In the genomic region with DNA sequence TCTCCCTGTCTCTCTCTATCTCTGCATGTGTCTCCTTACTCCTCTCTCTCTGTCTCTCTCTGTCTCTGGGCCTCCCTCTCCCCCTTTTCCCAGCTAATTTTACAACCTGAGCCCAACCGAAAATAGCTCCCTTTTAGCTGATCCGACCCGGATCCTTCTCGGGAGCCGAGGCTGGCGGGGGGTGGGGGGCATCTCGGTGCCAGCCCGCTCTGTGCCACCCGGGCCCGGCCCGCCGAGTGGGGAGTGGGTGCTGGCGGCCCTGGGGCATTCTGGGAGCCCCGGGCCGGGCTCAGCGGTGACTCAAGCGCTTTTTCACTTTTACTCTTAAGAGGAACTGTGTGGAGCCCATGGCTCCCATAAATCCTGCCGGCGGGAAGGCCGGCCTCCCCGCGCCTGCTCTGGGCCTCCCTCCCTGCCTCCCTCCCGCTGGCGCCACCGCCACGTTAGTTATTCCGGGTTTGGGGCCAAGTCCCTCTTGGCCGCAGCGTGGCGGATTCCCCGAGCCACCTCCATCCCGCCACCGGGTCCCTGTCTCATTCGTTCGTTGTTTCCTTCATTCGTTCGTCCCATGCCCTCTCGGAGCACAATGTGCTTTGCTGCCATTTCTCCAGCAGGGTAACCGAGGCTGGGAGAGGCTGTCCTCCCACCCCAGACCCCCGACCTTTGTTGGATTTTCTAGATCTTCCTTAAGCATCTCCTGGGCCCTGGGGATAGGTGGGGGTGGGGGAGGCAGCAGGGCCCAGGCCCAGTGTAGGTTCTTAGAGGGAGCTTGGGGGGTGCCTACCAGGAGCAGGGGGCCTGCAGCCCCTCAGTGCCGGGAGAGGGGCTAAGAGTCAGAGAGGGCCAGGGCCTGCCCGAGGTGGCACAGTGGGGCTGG, we compare ENCODE assay signal across 8 cellular contexts. TPM values are rescaled to one million over a fixed set of nuclear protein-coding genes. Genes with fewer than 3 reads are reported as not detected.
DNase-seq lines count a peak whose midpoint lies in the region; ATAC-seq and TF ChIP-seq lines count a peak whose summit lies in the region.

No MANE protein-coding gene starts in this region.

- H3K4me3 ChIP-seq in Loucy (ENCODE audit: low read length, poor library complexity, severe bottlenecking), result peak overlapping the region; percentile 82
- H3K4me3 ChIP-seq in choroid plexus epithelial cell (ENCODE audit: low read depth, low read length), result peak overlapping the region; percentile 74
- H3K4me3 ChIP-seq in lower lobe of right lung, result peak overlapping the region; percentile 76
- H3K4me3 ChIP-seq in tibial artery, result peak overlapping the region; percentile 98

- DNase-seq in CD1c-positive myeloid dendritic cell (ENCODE audit: extremely low spot score) (peak; percentile 84), choroid plexus epithelial cell (ENCODE audit: low read depth) (peak; percentile 42), lower lobe of right lung (peak; percentile 74), tibial artery (peak; percentile 73 to 92), NCI-H128 (lab: John Stamatoyannopoulos, UW; ENCODE audit: unreplicated experiment) (no peak)
- DNase-seq in NK-92 treated with Interleukin-12 subunit alpha and Interleukin-12 subunit beta, amount 100 ng/mL, for 24 hours (lab: John Stamatoyannopoulos, UW), result no peak

- TF ChIP-seq CTCF in Loucy (conservative IDR thresholded peaks at IDR 0.05; ENCODE audit: low read length) (no peak), choroid plexus epithelial cell (conservative IDR thresholded peaks at IDR 0.05; ENCODE audit: low read depth, low read length) (peak; percentile 20), lower lobe of right lung (IDR thresholded peaks at IDR 0.05) (no peak), tibial artery (IDR thresholded peaks at IDR 0.05) (peak in 1 of 2 experiments; percentile 25)

- peak overlapping the region; percentile 78 for H3K4me2 ChIP-seq in Loucy (ENCODE audit: low read depth, low read length, poor library complexity, severe bottlenecking)

- no peaks in the 10 kb centered on the region for H3K36me3 ChIP-seq in Loucy (ENCODE audit: insufficient read depth, low read length)
- H3K36me3 ChIP-seq in lower lobe of right lung, result peaks cover 3% of the 10 kb centered on the region
- H3K36me3 ChIP-seq in tibial artery, result no peaks in the 10 kb centered on the region

- H3F3A ChIP-seq in Loucy (ENCODE audit: low read depth), result no peaks in the 10 kb centered on the region

- H3K27me3 ChIP-seq in Loucy (ENCODE audit: insufficient read depth, low read length, poor library complexity, severe bottlenecking) (peaks cover 5% of the 10 kb centered on the region), lower lobe of right lung (ENCODE audit: low read depth) (no peaks in the 10 kb centered on the region), tibial artery (no peaks in the 10 kb centered on the region)

- no peaks in the 10 kb centered on the region for H3K9me2 ChIP-seq in Loucy (replicated peaks; ENCODE audit: low read depth, low read length)

- intact Hi-C loops in lower lobe of right lung (cut with DNase I), result no loop called here
- intact Hi-C loops in tibial artery (cut with DNase I; ENCODE audit: low total_unique reads), result loop anchor here (2.0 to 5.0 kb wide), 2 partner anchors 33 kb away; no protein-coding TSS in a partner anchor

- no peak overlapping the region for H2AFZ ChIP-seq in Loucy (ENCODE audit: low read length)

- H3K4me1 ChIP-seq in Loucy (ENCODE audit: insufficient read depth, low read length, poor library complexity, severe bottlenecking) (peaks cover 63% of the 10 kb centered on the region), lower lobe of right lung (peaks cover 65% of the 10 kb centered on the region), tibial artery (peaks cover 3 to 79% (median 64%) of the 10 kb centered on the region in 4 donors)

- ATAC-seq in lower lobe of right lung, result peak; percentile 36 to 50
- no peak for ATAC-seq in HG03442 (IDR thresholded peaks at IDR 0.05; ENCODE audit: unreplicated experiment)

- H3K79me2 ChIP-seq in Loucy (ENCODE audit: insufficient read depth, low read length), result peaks cover 97% of the 10 kb centered on the region

- H4K20me1 ChIP-seq in Loucy (ENCODE audit: insufficient read depth, low read length, poor library complexity, severe bottlenecking), result peaks cover 48% of the 10 kb centered on the region

- peak overlapping the region; percentile 58 for H3K9ac ChIP-seq in Loucy (ENCODE audit: low read depth, low read length, poor library complexity, severe bottlenecking)

- H3K9me3 ChIP-seq in Loucy (ENCODE audit: insufficient read depth, low read depth, low read length) (no peaks in the 10 kb centered on the region), lower lobe of right lung (no peaks in the 10 kb centered on the region), tibial artery (no peaks in the 10 kb centered on the region)

- H3K27ac ChIP-seq in lower lobe of right lung (peak overlapping the region; percentile 73), tibial artery (peak overlapping the region; percentile 99 to 100)

RNA-seq across cellular contexts. Expression of gene NFIC, which starts 3.2 kb away (rescaled TPM):
- 132 TPM for total RNA-seq in lower lobe of right lung

Comparison
In these comparisons a context has a peak if more than half of its experiments do, and no peak if none do; other contexts are left out.
1. DNase-seq: peak in CD1c-positive myeloid dendritic cell (single experiment), choroid plexus epithelial cell (single experiment), lower lobe of right lung (single experiment) and tibial artery (2 of 2); none in NCI-H128 (single experiment) and NK-92 treated with Interleukin-12 subunit alpha and Interleukin-12 subunit beta, amount 100 ng/mL, for 24 hours (single experiment).
2. Peak in every context shown above with its lines, with median percentiles within 50 percentile points of each other: H3K4me3 ChIP-seq.